ENCODE assay signal across 8 cellular contexts in the genomic region with DNA sequence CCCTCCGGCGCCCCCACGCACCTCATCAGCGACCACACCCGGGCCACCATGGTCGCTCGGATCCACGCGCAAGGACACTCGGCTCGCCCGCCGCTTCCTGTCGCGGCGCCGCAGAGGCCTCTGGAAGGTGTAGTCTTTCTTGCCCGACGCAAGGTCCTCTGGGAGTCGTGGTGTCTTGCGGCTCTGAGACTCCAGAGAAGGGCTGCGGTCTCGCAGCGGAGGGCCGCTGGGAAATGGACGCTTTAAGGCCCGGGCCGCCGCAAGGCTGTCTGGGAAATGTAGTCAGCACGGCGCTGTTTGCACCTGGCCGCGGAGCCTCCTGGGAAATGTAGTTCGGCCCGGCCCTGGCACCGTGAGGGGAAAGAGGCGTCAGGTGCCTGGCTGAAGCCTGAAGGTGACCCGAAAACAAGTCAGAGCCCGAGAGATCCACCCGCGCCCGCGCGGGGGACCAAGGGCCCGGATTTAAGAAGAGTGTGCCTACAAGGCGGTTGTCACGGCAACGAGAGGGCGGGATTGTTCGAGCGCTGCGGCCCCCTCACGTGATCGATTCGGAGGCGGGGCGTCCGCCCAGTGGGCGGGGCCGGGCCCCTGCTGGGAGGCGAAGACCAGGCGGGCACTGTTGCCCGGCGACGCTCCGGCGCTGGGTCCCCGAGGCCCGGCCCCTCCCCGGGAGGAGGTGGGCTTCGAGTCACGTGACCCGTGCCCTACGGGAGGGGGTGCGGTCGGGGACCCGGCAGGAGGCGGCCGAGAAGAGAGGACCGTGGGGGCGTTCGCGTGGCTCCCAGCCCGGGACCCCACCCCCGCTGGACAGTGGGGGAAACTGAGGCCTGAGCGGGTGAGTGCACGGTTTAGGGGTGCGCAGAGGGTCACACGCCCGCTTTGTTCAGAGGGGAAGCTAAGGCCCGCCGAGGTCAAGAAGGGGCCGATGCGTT. TPM values are rescaled to one million over a fixed set of nuclear protein-coding genes. Genes with fewer than 3 reads are reported as not detected.
DNase-seq lines count a peak whose midpoint lies in the region; ATAC-seq and TF ChIP-seq lines count a peak whose summit lies in the region.

A gene with protein sequence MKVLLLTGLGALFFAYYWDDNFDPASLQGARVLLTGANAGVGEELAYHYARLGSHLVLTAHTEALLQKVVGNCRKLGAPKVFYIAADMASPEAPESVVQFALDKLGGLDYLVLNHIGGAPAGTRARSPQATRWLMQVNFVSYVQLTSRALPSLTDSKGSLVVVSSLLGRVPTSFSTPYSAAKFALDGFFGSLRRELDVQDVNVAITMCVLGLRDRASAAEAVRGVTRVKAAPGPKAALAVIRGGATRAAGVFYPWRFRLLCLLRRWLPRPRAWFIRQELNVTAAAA (plus strand): TSS at position 591 of the 932 bp plus-strand sequence. CDS start 3,806 bp downstream, outside the sequence.
A gene with protein sequence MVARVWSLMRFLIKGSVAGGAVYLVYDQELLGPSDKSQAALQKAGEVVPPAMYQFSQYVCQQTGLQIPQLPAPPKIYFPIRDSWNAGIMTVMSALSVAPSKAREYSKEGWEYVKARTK (minus strand): TSS at position 80 of the 932 bp plus-strand sequence. CDS start 30 bp downstream, at position 50.

- peak within 1 kb of the TSS; percentile 77 for H3K27ac ChIP-seq in hepatocyte

- no peaks in the 10 kb centered on the region for H3K9me3 ChIP-seq in hepatocyte (ENCODE audit: low read depth)

- no peaks in the 10 kb centered on the region for H3K4me1 ChIP-seq in hepatocyte (ENCODE audit: insufficient read depth)

- in situ Hi-C loops in astrocyte of the cerebellum (cut with HindIII; ENCODE audit: low sequenced_read_pairs), result no loop called here

- no peaks in the 10 kb centered on the region for H3K27me3 ChIP-seq in hepatocyte

- peaks cover 13% of the 10 kb centered on the region for H3K79me2 ChIP-seq in hepatocyte

- WGBS in hepatocyte (ENCODE audit: low lambda C conversion rate, missing lambda C conversion rate), result 3% methylated on average over 71 of the region's 94 CpGs

- peak within 1 kb of the TSS; percentile 91 for H3K4me2 ChIP-seq in hepatocyte

- ATAC-seq in GM18499 (IDR thresholded peaks at IDR 0.05; ENCODE audit: insufficient read depth, unreplicated experiment) (peak; percentile 58), HG02943 (IDR thresholded peaks at IDR 0.05; ENCODE audit: low read depth, unreplicated experiment) (peak; percentile 81)

- peak; percentile 88 for DNase-seq in NCI-H187 treated with DMSO at 0.1 percent for 48 hours (lab: John Stamatoyannopoulos, UW)
- peak; percentile 99 for DNase-seq in T-helper 22 cell (ENCODE audit: low read depth)
- peak; percentile 97 for DNase-seq in astrocyte of the cerebellum (ENCODE audit: low read depth)
- peak; percentile 99 for DNase-seq in hepatocyte (ENCODE audit: low spot score)
- DNase-seq in renal cortical epithelial cell (ENCODE audit: low read depth), result peak; percentile 97
- DNase-seq in cortex of kidney (lab: John Stamatoyannopoulos, UW), result no peak

- TF ChIP-seq CTCF in astrocyte of the cerebellum (IDR thresholded peaks at IDR 0.05; ENCODE audit: low read depth, low read length, missing control alignments) (no peak), hepatocyte (IDR thresholded peaks at IDR 0.05; ENCODE audit: poor library complexity) (no peak)

- H4K20me1 ChIP-seq in hepatocyte (ENCODE audit: insufficient read depth, poor library complexity, severe bottlenecking), result no peaks in the 10 kb centered on the region

- H3K36me3 ChIP-seq in hepatocyte (replicated peaks; ENCODE audit: insufficient read depth, low read depth), result no peaks in the 10 kb centered on the region

- H3K9me2 ChIP-seq in hepatocyte (replicated peaks; ENCODE audit: insufficient read depth), result no peaks in the 10 kb centered on the region

- H3K4me3 ChIP-seq in astrocyte of the cerebellum (ENCODE audit: low read depth, low read length), result peak within 1 kb of the TSS; percentile 96
- peak within 1 kb of the TSS; percentile 63 for H3K4me3 ChIP-seq in hepatocyte

- peak within 1 kb of the TSS; percentile 58 for H2AFZ ChIP-seq in hepatocyte

RNA-seq across cellular contexts. Expression of the first gene that starts in this region (rescaled TPM):
- total RNA-seq in hepatocyte (14.0 and 14.9 TPM in 2 replicates), renal cortical epithelial cell (9.4 and 22.2 TPM in 2 replicates)
- polyA plus RNA-seq in hepatocyte, result 25.1 and 26.0 TPM in 2 replicates

RNA-seq across cellular contexts. Expression of the second gene that starts in this region (rescaled TPM):
- total RNA-seq in hepatocyte, result 32.3 and 38.2 TPM in 2 replicates
- polyA plus RNA-seq in hepatocyte, result 120 and 157 TPM in 2 replicates
- total RNA-seq in renal cortical epithelial cell, result 13.0 and 33.5 TPM in 2 replicates
